In the genomic region with DNA sequence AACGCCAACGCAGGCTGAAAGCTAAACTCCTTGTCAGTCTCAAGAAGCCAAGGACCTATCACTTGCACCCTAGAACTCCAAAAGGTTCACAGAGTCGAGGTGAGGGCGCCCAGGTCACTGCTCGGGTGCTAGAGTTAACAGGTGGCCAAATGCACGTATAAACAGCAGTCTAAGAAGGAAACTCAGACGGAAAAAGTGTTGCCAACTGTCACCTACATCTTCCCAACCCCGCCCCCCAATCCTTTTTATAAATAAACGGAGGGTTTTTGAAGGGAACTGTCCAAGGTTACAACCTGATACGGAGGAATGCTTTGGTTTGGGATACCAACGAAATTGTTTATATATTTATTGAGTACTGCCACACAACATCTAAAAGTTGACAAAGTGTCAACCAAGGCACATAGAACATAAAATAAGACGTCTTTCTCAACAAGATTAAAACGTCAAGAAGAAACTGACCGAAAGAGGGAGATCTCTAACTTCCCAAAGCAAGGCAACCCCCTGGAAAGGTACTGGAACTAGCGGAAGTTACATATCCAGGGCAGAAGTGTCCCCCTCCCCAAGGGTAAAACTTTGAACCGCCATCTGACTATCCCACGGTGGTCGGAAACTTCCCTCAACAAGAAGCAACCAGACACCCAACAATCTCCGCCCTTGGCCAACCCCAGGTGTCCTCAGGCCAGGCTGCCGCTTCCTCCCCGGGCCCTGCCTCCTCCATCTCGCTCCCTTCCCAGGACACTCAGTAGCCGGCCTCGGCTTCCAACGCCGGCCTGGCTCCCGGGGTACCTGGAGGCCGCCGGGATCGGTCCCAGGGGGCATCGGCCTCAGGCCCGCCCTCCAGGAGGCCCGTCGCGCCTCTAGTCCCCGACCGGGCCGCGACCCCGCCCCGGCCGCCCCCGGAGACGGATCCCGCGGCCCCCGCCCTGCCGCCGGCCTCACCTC, we compare ENCODE assay signal across 1 cellular context.
TF ChIP-seq lines count a peak whose summit lies in the region.

No MANE protein-coding gene starts in this region.

TF ChIP-seq in SK-N-SH treated with all-trans-retinoic acid at 6 μM for 48 hours, 23 proteins besides CTCF, POLR2A, EP300 and RAD21 (continued from another document):
- no peak for TF ChIP-seq TOX (CRISPR knock-in tag; IDR thresholded peaks at IDR 0.05; ENCODE audit: borderline replicate concordance)
- TF ChIP-seq RARB (CRISPR knock-in tag; IDR thresholded peaks at IDR 0.05), result no peak
- no peak for TF ChIP-seq ESRRG (CRISPR knock-in tag; IDR thresholded peaks at IDR 0.05)
- no peak for TF ChIP-seq PATZ1 (CRISPR knock-in tag; IDR thresholded peaks at IDR 0.05; ENCODE audit: borderline replicate concordance)
